In genomic region chr4:164716901-164717300, GRCh38 we compare ENCODE assay signal across 13 cellular contexts. TPM values are rescaled to one million over a fixed set of nuclear protein-coding genes. Genes with fewer than 3 reads are reported as not detected.
A peak's percentile ranks its signal among the peaks of the same experiment; 100 is the strongest.
DNase-seq lines count a peak whose midpoint lies in the region; FAIRE-seq and TF ChIP-seq lines count a peak whose summit lies in the region.
"Had no signal": no experiment of that assay in that cellular context is flagged by ENCODE, and none has a peak within 500 bp of the region (broad histone marks: within the 10 kb centered on the region; RNA-seq: fewer than 3 reads in every experiment).

No MANE protein-coding gene starts in this region.

- no peak for TF ChIP-seq CTCF in fibroblast of mammary gland (conservative IDR thresholded peaks at IDR 0.05; ENCODE audit: control insufficient read depth, insufficient read depth, low read depth, low read length)
- no peak for TF ChIP-seq CTCF in nephron progenitor cell (IDR thresholded peaks at IDR 0.05)

- no peak overlapping the region for H3K4me3 ChIP-seq in fibroblast of mammary gland (ENCODE audit: control insufficient read depth, low read depth, low read length)

- no peak overlapping the region for H3K27ac Mint-ChIP-seq in nephron progenitor cell
- H3K27ac Mint-ChIP-seq: B cell had no signal

- peak; percentile 4 for DNase-seq in SIG-M5 treated with dmso at 0.1 percent for 504 hours (lab: John Stamatoyannopoulos, UW; ENCODE audit: unreplicated experiment)
- no peak for DNase-seq in SIG-M5 (lab: John Stamatoyannopoulos, UW)
- DNase-seq in M059J (ENCODE audit: low read depth) = peak; percentile 4
- DNase-seq in fibroblast of mammary gland (ENCODE audit: low read depth) = peak; percentile 1
- DNase-seq in urothelium cell line (ENCODE audit: low spot score) = peak; percentile 6
- DNase-seq in SHP77 treated with DMSO at 0.1 percent for 48 hours (lab: John Stamatoyannopoulos, UW) = no peak
- DNase-seq in GOT3 (lab: John Stamatoyannopoulos, UW) = no peak
- DNase-seq in nephron progenitor cell = no peak
- DNase-seq: activated T-cell treated with anti-CD3 and anti-CD28 coated beads, Interleukin-2, amount 50 U/mL, for 1 hour; effector CD8-positive, alpha-beta T cell; stimulated activated CD4-positive, alpha-beta T cell treated with anti-CD3 and anti-CD28 coated beads, Interleukin-4, amount 100 ng/mL, for 24 hours had no signal

- no peak for FAIRE-seq in urothelium cell line (lab: Jason Lieb, UNC)

- peaks cover 4% of the 10 kb centered on the region for H3K27me3 Mint-ChIP-seq in nephron progenitor cell (ENCODE audit: low read depth, poor library complexity)

- no peaks in the 10 kb centered on the region for H3K4me1 Mint-ChIP-seq in nephron progenitor cell
- H3K4me1 Mint-ChIP-seq: B cell had no signal

- H3K4me3 Mint-ChIP-seq in nephron progenitor cell = no peak overlapping the region
- H3K4me3 Mint-ChIP-seq: B cell had no signal

- H3K36me3 Mint-ChIP-seq in nephron progenitor cell (ENCODE audit: low read depth) = no peaks in the 10 kb centered on the region

- peaks cover 4% of the 10 kb centered on the region for H3K9me3 Mint-ChIP-seq in nephron progenitor cell

RNA-seq across cellular contexts. Expression of gene SMIM31, which starts 37.0 kb away (rescaled TPM):
- not detected in 2 replicates for total RNA-seq in M059J (2014; rRNA removed; shearing (Covaris generic))
- total RNA-seq: B cell, mesenteric fat pad had no signal

Comparison
In these comparisons a context has a peak if more than half of its experiments do, and no peak if none do; other contexts are left out.
1. DNase-seq: peak in SIG-M5 treated with dmso at 0.1 percent for 504 hours (single experiment), M059J (single experiment), fibroblast of mammary gland (single experiment) and urothelium cell line (single experiment); none in SIG-M5 (single experiment), SHP77 treated with DMSO at 0.1 percent for 48 hours (single experiment), GOT3 (single experiment) and nephron progenitor cell (single experiment).